Comparison of ENCODE assay signal across 9 cellular contexts in the genomic region with DNA sequence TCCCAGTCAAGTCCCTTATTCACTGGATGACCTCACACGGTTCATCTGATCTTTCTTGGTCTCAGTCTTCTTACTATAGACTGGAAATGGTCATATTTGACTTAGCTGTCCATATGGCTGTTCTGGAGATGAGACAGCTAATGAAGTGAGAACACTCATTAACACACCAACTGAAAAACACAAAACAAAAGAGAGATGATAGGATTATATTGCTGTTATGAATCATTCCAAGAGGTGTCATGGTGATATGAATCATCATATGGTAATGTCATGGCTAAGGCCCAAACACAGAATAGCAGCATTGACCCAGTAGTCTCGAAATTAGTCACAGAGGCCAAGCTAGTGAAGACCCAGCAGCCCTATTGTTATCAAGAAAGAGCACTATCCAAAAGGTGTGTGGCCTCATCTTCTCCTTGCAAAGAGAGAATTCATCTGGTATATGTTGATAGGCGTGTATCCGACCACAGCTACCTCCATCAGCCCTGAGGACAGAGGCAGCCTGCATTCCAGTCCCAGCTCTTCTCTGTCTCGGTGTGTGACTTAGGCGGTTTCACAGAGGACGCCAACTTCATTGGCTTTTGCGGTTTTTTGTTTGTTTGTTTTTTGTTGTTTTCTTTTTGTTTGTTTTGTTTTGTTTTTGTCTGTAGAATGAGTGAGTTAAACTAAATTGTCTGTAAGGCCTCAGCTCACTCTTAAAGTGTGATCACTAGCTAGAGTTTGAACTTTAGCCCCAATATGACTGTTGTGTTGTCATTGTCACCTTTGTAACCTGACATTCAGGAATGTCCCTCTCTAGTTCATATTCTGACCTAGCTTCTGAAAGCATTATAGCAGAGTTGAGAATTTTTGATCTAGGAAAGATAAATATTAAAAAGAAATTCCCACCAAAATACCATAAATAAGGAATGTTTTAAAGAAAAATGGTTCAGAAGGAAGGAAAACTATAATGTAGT.
A peak's percentile ranks its signal among the peaks of the same experiment; 100 is the strongest.
DNase-seq lines count a peak whose midpoint lies in the region; ATAC-seq and TF ChIP-seq lines count a peak whose summit lies in the region.
"Had no signal": no experiment of that assay in that cellular context is flagged by ENCODE, and none has a peak within 500 bp of the region (broad histone marks: within the 10 kb centered on the region; RNA-seq: fewer than 3 reads in every experiment).

No MANE protein-coding gene starts in this region.

- H3K27me3 Mint-ChIP-seq in activated naive CD8-positive, alpha-beta T cell, result no peaks in the 10 kb centered on the region

- H2BK120ac ChIP-seq in mesenchymal stem cell (ENCODE audit: low read depth, low read length), result no peak overlapping the region

- H3K27me3 ChIP-seq in KMS-11 (ENCODE audit: insufficient read depth, low read depth) (no peaks in the 10 kb centered on the region), mesenchymal stem cell (ENCODE audit: control insufficient read depth in 1 of 2, insufficient read depth in 1 of 2, low read length in 2 of 2) (peaks cover 8 to 25% of the 10 kb centered on the region in 2 experiments), tibial nerve (no peaks in the 10 kb centered on the region)
- no peaks in the 10 kb centered on the region for H3K27me3 ChIP-seq in effector memory CD4-positive, alpha-beta T cell (replicated peaks; ENCODE audit: control insufficient read depth, insufficient read depth, low read length, poor library complexity, severe bottlenecking)
- H3K27me3 ChIP-seq: pancreas had no signal

- peaks cover 27% of the 10 kb centered on the region for H3K4me1 Mint-ChIP-seq in activated naive CD8-positive, alpha-beta T cell (ENCODE audit: low read depth)

- no peak overlapping the region for H2BK15ac ChIP-seq in mesenchymal stem cell (ENCODE audit: low read depth, poor library complexity, severe bottlenecking)

- no peaks in the 10 kb centered on the region for H3K79me2 ChIP-seq in KMS-11 (ENCODE audit: insufficient read depth, low read depth)

- peak overlapping the region; percentile 92 for H3K27ac Mint-ChIP-seq in activated naive CD8-positive, alpha-beta T cell

- no peak overlapping the region for H3K14ac ChIP-seq in mesenchymal stem cell (ENCODE audit: low read length in 2 of 2)

- H3K27ac ChIP-seq in KMS-11, result peak overlapping the region; percentile 94
- H3K27ac ChIP-seq in mesenchymal stem cell (ENCODE audit: low read length, poor library complexity, severe bottlenecking), result no peak overlapping the region
- no peak overlapping the region for H3K27ac ChIP-seq in effector memory CD4-positive, alpha-beta T cell (ENCODE audit: insufficient read depth, low read length, poor library complexity, severe bottlenecking)
- no peak overlapping the region for H3K27ac ChIP-seq in tibial nerve
- H3K27ac ChIP-seq: pancreas had no signal

- no peak overlapping the region for H4K8ac ChIP-seq in mesenchymal stem cell (ENCODE audit: low read length)

- no peak overlapping the region for H2AK5ac ChIP-seq in mesenchymal stem cell (ENCODE audit: low read length, severe bottlenecking)

- WGBS in mesenchymal stem cell, result 87% methylated on average over 7 of the region's 8 CpGs
- 87 to 88% methylated on average over 8 of the region's 8 CpGs for WGBS in tibial nerve, 2 donors

- H3K79me1 ChIP-seq in mesenchymal stem cell (replicated peaks; ENCODE audit: low read length, poor library complexity, severe bottlenecking), result no peaks in the 10 kb centered on the region

- H3K4me1 ChIP-seq in KMS-11 (ENCODE audit: low read depth, poor library complexity, severe bottlenecking) (peaks cover 35% of the 10 kb centered on the region), mesenchymal stem cell (ENCODE audit: control insufficient read depth, insufficient read depth, low read depth, low read length) (peaks cover 1% of the 10 kb centered on the region), tibial nerve (no peaks in the 10 kb centered on the region)
- H3K4me1 ChIP-seq in effector memory CD4-positive, alpha-beta T cell (ENCODE audit: control insufficient read depth, insufficient read depth, low read length, poor library complexity, severe bottlenecking), result no peaks in the 10 kb centered on the region
- H3K4me1 ChIP-seq: pancreas had no signal

- no peak overlapping the region for H2BK5ac ChIP-seq in mesenchymal stem cell (ENCODE audit: low read depth, low read length, poor library complexity, severe bottlenecking)

- H3K36me3 ChIP-seq in KMS-11 (ENCODE audit: insufficient read depth) (no peaks in the 10 kb centered on the region), mesenchymal stem cell (ENCODE audit: control insufficient read depth in 1 of 2, insufficient read depth in 2 of 2, low read depth in 1 of 2, low read length in 2 of 2) (no peaks in the 10 kb centered on the region), tibial nerve (no peaks in the 10 kb centered on the region)
- no peaks in the 10 kb centered on the region for H3K36me3 ChIP-seq in effector memory CD4-positive, alpha-beta T cell (ENCODE audit: control insufficient read depth, insufficient read depth, low read length)
- H3K36me3 ChIP-seq: pancreas had no signal

- no peak overlapping the region for H3K18ac ChIP-seq in mesenchymal stem cell (ENCODE audit: low read depth in 1 of 2, low read length in 2 of 2)

- TF ChIP-seq POLR2A in tibial nerve (IDR thresholded peaks at IDR 0.05), result no peak

- H2BK12ac ChIP-seq in mesenchymal stem cell (ENCODE audit: low read length in 2 of 2), result no peak overlapping the region

- H2AFZ ChIP-seq in KMS-11 (ENCODE audit: low read depth) (peak overlapping the region; percentile 32; the same call in 1 of the 2 replicates), mesenchymal stem cell (ENCODE audit: low read depth, low read length) (no peak overlapping the region)

- H3K4me3 Mint-ChIP-seq in activated naive CD8-positive, alpha-beta T cell, result peak overlapping the region; percentile 39

- H4K20me1 ChIP-seq in KMS-11 (ENCODE audit: insufficient read depth), result no peaks in the 10 kb centered on the region

- H4K91ac ChIP-seq in mesenchymal stem cell (ENCODE audit: low read length), result no peak overlapping the region

- H3K9me3 ChIP-seq in mesenchymal stem cell (ENCODE audit: control insufficient read depth, low read length) (no peaks in the 10 kb centered on the region), tibial nerve (no peaks in the 10 kb centered on the region)
- H3K9me3 ChIP-seq in effector memory CD4-positive, alpha-beta T cell (ENCODE audit: control insufficient read depth, low read length), result no peaks in the 10 kb centered on the region
- H3K9me3 ChIP-seq: pancreas had no signal

- TF ChIP-seq CTCF in GM10266 (IDR thresholded peaks at IDR 0.05; ENCODE audit: control insufficient read depth, insufficient read depth, low read depth, missing control alignments), result no peak
- TF ChIP-seq CTCF in KMS-11 (conservative IDR thresholded peaks at IDR 0.05; ENCODE audit: low read depth, low read length), result no peak
- TF ChIP-seq CTCF in tibial nerve (IDR thresholded peaks at IDR 0.05), result no peak

- TF ChIP-seq EP300 in tibial nerve (IDR thresholded peaks at IDR 0.05), result no peak

- no peak overlapping the region for H3K23ac ChIP-seq in mesenchymal stem cell (ENCODE audit: low read length in 2 of 2)

- no peak overlapping the region for H3K4me3 ChIP-seq in KMS-11 (IDR thresholded peaks at IDR 0.05; ENCODE audit: insufficient read depth, low read depth, low read length)
- H3K4me3 ChIP-seq in mesenchymal stem cell (ENCODE audit: insufficient read depth in 1 of 2, low read depth in 1 of 2, low read length in 2 of 2), result no peak overlapping the region
- H3K4me3 ChIP-seq in effector memory CD4-positive, alpha-beta T cell (ENCODE audit: insufficient read depth, low read depth, low read length, poor library complexity, severe bottlenecking), result no peak overlapping the region
- H3K4me3 ChIP-seq in tibial nerve, result no peak overlapping the region
- H3K4me3 ChIP-seq: pancreas had no signal

- no peaks in the 10 kb centered on the region for H3K9me3 Mint-ChIP-seq in activated naive CD8-positive, alpha-beta T cell (ENCODE audit: low read depth)

- DNase-seq in GM10266 (ENCODE audit: extremely low spot score) (peak; percentile 83), mesenchymal stem cell (peak; percentile 33), pons (ENCODE audit: low spot score) (no peak), tibial nerve (ENCODE audit: low spot score in 2 of 2) (no peak)
- DNase-seq in effector memory CD4-positive, alpha-beta T cell, result no peak
- DNase-seq: pancreas had no signal

- H3K9ac ChIP-seq in KMS-11 (peak overlapping the region; percentile 54), mesenchymal stem cell (ENCODE audit: low read length) (peak overlapping the region; percentile 37)

- H3K4me2 ChIP-seq in KMS-11, result peak overlapping the region; percentile 70
- H3K4me2 ChIP-seq in mesenchymal stem cell (ENCODE audit: low read length, poor library complexity, severe bottlenecking), result no peak overlapping the region

- H3K36me3 Mint-ChIP-seq in activated naive CD8-positive, alpha-beta T cell, result no peaks in the 10 kb centered on the region

- peak; percentile 93 for ATAC-seq in GM21786 (IDR thresholded peaks at IDR 0.05; ENCODE audit: unreplicated experiment)

- no peak overlapping the region for H3K4ac ChIP-seq in mesenchymal stem cell (ENCODE audit: low read depth in 1 of 2, low read length in 2 of 2)

Comparison
In these comparisons a context has a peak if more than half of its experiments do, and no peak if none do; other contexts are left out.
1. DNase-seq: peak in GM10266 (single experiment) and mesenchymal stem cell (single experiment); none in effector memory CD4-positive, alpha-beta T cell (0 of 3), pons (single experiment) and tibial nerve (0 of 2).